8 cellular contexts compared by ENCODE assay signal in genomic region chr2:27306657-27307544, GRCh38. TPM values are rescaled to one million over a fixed set of nuclear protein-coding genes. Genes with fewer than 3 reads are reported as not detected.
A peak's percentile ranks its signal among the peaks of the same experiment; 100 is the strongest.
DNase-seq lines count a peak whose midpoint lies in the region; ATAC-seq and TF ChIP-seq lines count a peak whose summit lies in the region.
"Had no signal": no experiment of that assay in that cellular context is flagged by ENCODE, and none has a peak within 500 bp of the region (broad histone marks: within the 10 kb centered on the region; RNA-seq: fewer than 3 reads in every experiment).

No MANE protein-coding gene starts in this region.

- peaks cover 22% of the 10 kb centered on the region for H3K36me3 Mint-ChIP-seq in activated CD4-positive, alpha-beta memory T cell treated with anti-CD3 and anti-CD28 coated beads for 36 hours
- H3K36me3 Mint-ChIP-seq in glutamatergic neuron (ENCODE audit: unreplicated experiment), result peaks cover 9% of the 10 kb centered on the region

- no peaks in the 10 kb centered on the region for H3F3A ChIP-seq in PC-3 (ENCODE audit: low read length, unreplicated experiment)

- POLR2A ChIA-PET in activated CD4-positive, alpha-beta memory T cell treated with anti-CD3 and anti-CD28 coated beads for 36 hours (lab: Charles Lee), result no interaction called here
- POLR2A ChIA-PET in PC-3 (lab: Charles Lee; ENCODE audit: unreplicated experiment), result no interaction called here

- H3K9me2 ChIP-seq in PC-3 (replicated peaks; ENCODE audit: low read length), result no peaks in the 10 kb centered on the region

- no peak overlapping the region for H3K4me3 ChIP-seq in HFF-Myc (replicated peaks; ENCODE audit: low read depth, low read length)
- H3K4me3 ChIP-seq in PC-3 (ENCODE audit: low read length), result no peak overlapping the region

- H4K20me1 ChIP-seq in PC-3 (ENCODE audit: low read length), result no peaks in the 10 kb centered on the region

- no peaks in the 10 kb centered on the region for H3K9me3 Mint-ChIP-seq in activated CD4-positive, alpha-beta memory T cell treated with anti-CD3 and anti-CD28 coated beads for 36 hours
- peaks cover 2% of the 10 kb centered on the region for H3K9me3 Mint-ChIP-seq in glutamatergic neuron (ENCODE audit: unreplicated experiment)

- no peaks in the 10 kb centered on the region for H3K9me3 ChIP-seq in PC-3 (ENCODE audit: low read length)

- H3K27me3 Mint-ChIP-seq in activated CD4-positive, alpha-beta memory T cell treated with anti-CD3 and anti-CD28 coated beads for 36 hours, result peaks cover 20% of the 10 kb centered on the region
- H3K27me3 Mint-ChIP-seq in glutamatergic neuron (ENCODE audit: unreplicated experiment), result peaks cover 13% of the 10 kb centered on the region

- DNase-seq in HFF-Myc (ENCODE audit: extremely low read depth, low read depth), result no peak
- peak; percentile 39 for DNase-seq in activated CD4-positive, alpha-beta memory T cell treated with anti-CD3 and anti-CD28 coated beads for 36 hours
- peak; percentile 42 for DNase-seq in glutamatergic neuron
- peak; percentile 51 for DNase-seq in stimulated activated CD4-positive, alpha-beta T cell treated with anti-CD3 and anti-CD28 coated beads, Interleukin-4, amount 100 ng/mL, for 1 hour
- no peak for DNase-seq in NCI-H1092 (lab: John Stamatoyannopoulos, UW)
- DNase-seq in Kasumi-1 (lab: John Stamatoyannopoulos, UW), result no peak
- no peak for DNase-seq in PC-3

- H3K4me1 Mint-ChIP-seq in activated CD4-positive, alpha-beta memory T cell treated with anti-CD3 and anti-CD28 coated beads for 36 hours (ENCODE audit: low read depth), result peaks cover 8% of the 10 kb centered on the region
- H3K4me1 Mint-ChIP-seq in glutamatergic neuron (ENCODE audit: low read depth, unreplicated experiment), result peaks cover 2% of the 10 kb centered on the region

- no peak overlapping the region for H3K9ac ChIP-seq in PC-3 (ENCODE audit: low read length)

- intact Hi-C loops in activated CD4-positive, alpha-beta memory T cell treated with anti-CD3 and anti-CD28 coated beads for 36 hours (cut with micrococcal nuclease), result no loop called here
- intact Hi-C loops in PC-3 (cut with micrococcal nuclease), result no loop called here

- H3K27ac Mint-ChIP-seq in activated CD4-positive, alpha-beta memory T cell treated with anti-CD3 and anti-CD28 coated beads for 36 hours, result no peak overlapping the region
- H3K27ac Mint-ChIP-seq in glutamatergic neuron (ENCODE audit: unreplicated experiment), result no peak overlapping the region

- no peaks in the 10 kb centered on the region for H3K79me2 ChIP-seq in PC-3 (ENCODE audit: low read length)

- CTCF ChIA-PET in activated CD4-positive, alpha-beta memory T cell treated with anti-CD3 and anti-CD28 coated beads for 36 hours (lab: Charles Lee), result interaction anchor here (0.7 kb wide), 1 partner anchor 56 kb away, joined by 3 read pairs; no protein-coding TSS in a partner anchor
- CTCF ChIA-PET in PC-3 (lab: Charles Lee), result no interaction called here

- no peaks in the 10 kb centered on the region for H3K36me3 ChIP-seq in PC-3 (ENCODE audit: low read depth, low read length)

- peak; percentile 12 for TF ChIP-seq CTCF in HFF-Myc (IDR thresholded peaks at IDR 0.05; ENCODE audit: low read depth, low read length, missing control alignments)
- TF ChIP-seq CTCF in glutamatergic neuron (IDR thresholded peaks at IDR 0.05; ENCODE audit: partially characterized antibody, unreplicated experiment), result no peak
- no peak for TF ChIP-seq CTCF in PC-3 (conservative IDR thresholded peaks at IDR 0.05; ENCODE audit: low read depth, low read length)

- no peak overlapping the region for H2AFZ ChIP-seq in PC-3 (ENCODE audit: low read length)

- no peak overlapping the region for H3K4me2 ChIP-seq in PC-3 (ENCODE audit: low read length)

- BruUV-seq in PC-3 (replicated peaks; lab: Mats Ljungman, UMichigan), result no TSS peak

- no peak overlapping the region for H3K27ac ChIP-seq in PC-3 (ENCODE audit: low read length)

- peak overlapping the region; percentile 5 for H3K4me3 Mint-ChIP-seq in activated CD4-positive, alpha-beta memory T cell treated with anti-CD3 and anti-CD28 coated beads for 36 hours
- H3K4me3 Mint-ChIP-seq in glutamatergic neuron (ENCODE audit: unreplicated experiment), result no peak overlapping the region

- 0 out of 2 replicates have a peak, but pooled peaks cover 4% of the 10 kb centered on the region for H3K4me1 ChIP-seq in PC-3 (ENCODE audit: insufficient read depth, low read length)

- no peaks in the 10 kb centered on the region for H3K27me3 ChIP-seq in PC-3 (ENCODE audit: low read length)

- no peak for ATAC-seq in PC-3

RNA-seq across cellular contexts. Expression of gene UCN, which starts 1.3 kb away (rescaled TPM):
- 1 to 10 TPM; 1.8 to 1.9 TPM for total RNA-seq in activated CD4-positive, alpha-beta memory T cell treated with anti-CD3 and anti-CD28 coated beads for 36 hours
- total RNA-seq in glutamatergic neuron (ENCODE audit: unreplicated experiment) (1.9 TPM), PC-3 (2014; rRNA removed) (0.52 and 3.6 TPM in 2 replicates)

RNA-seq across cellular contexts. Expression of gene MPV17, which starts 16.0 kb away (rescaled TPM):
- total RNA-seq in activated CD4-positive, alpha-beta memory T cell treated with anti-CD3 and anti-CD28 coated beads for 36 hours, result 10 to 100 TPM; 85.5 to 86.0 TPM
- 56.6 TPM for total RNA-seq in glutamatergic neuron (ENCODE audit: unreplicated experiment)
- total RNA-seq in PC-3 (2014; rRNA removed), result 41.8 and 59.2 TPM in 2 replicates

RNA-seq across cellular contexts. Expression of gene TRIM54, which starts 24.7 kb away (rescaled TPM):
- total RNA-seq in activated CD4-positive, alpha-beta memory T cell treated with anti-CD3 and anti-CD28 coated beads for 36 hours, result not detected
- total RNA-seq in glutamatergic neuron (ENCODE audit: unreplicated experiment) (2.0 TPM), PC-3 (2014; rRNA removed) (0.51 and 1.6 TPM in 2 replicates)

RNA-seq across cellular contexts. Expression of gene DNAJC5G, which starts 31.7 kb away (rescaled TPM):
- total RNA-seq in activated CD4-positive, alpha-beta memory T cell treated with anti-CD3 and anti-CD28 coated beads for 36 hours, result under 1 TPM in 1 of 2 experiments, not detected in 1; 0.19 TPM
- total RNA-seq in glutamatergic neuron (ENCODE audit: unreplicated experiment) (not detected), PC-3 (2014; rRNA removed) (not detected in 2 replicates)

RNA-seq across cellular contexts. Expression of gene SLC30A3, which starts 44.1 kb away (rescaled TPM):
- under 1 TPM; 0.86 to 0.90 TPM for total RNA-seq in activated CD4-positive, alpha-beta memory T cell treated with anti-CD3 and anti-CD28 coated beads for 36 hours
- 1.3 TPM for total RNA-seq in glutamatergic neuron (ENCODE audit: unreplicated experiment)
- 0.36 TPM in 1 of 2 replicates, not detected in the other for total RNA-seq in PC-3 (2014; rRNA removed)
- total RNA-seq: subcutaneous adipose tissue had no signal

Comparison
In these comparisons a context has a peak if more than half of its experiments do, and no peak if none do; other contexts are left out.
1. DNase-seq: peak in activated CD4-positive, alpha-beta memory T cell treated with anti-CD3 and anti-CD28 coated beads for 36 hours (single experiment), glutamatergic neuron (single experiment) and stimulated activated CD4-positive, alpha-beta T cell treated with anti-CD3 and anti-CD28 coated beads, Interleukin-4, amount 100 ng/mL, for 1 hour (single experiment); none in HFF-Myc (single experiment), NCI-H1092 (single experiment), Kasumi-1 (0 of 2) and PC-3 (single experiment).